ENCODE assay signal across 22 cellular contexts in the genomic region with DNA sequence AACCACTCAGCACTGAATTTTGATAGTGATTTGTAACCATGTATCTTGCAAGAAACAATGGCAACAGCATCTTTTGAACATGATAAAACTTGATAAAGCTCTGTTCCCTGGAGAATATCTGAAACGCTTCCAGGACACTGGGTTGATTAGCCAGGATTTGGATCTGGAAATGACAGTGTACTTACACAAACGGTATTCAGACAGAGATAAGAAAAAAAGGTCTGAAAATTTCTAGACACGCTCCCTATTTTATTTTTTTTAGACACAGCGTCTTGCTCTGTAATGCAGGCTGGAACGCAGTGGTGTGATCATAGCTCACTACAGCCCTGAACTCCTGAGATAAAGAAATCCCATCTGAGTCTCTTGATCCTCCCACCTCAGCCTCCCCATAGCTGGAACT.
"Had no signal": no experiment of that assay in that cellular context is flagged by ENCODE, and none has a peak within 500 bp of the region (broad histone marks: within the 10 kb centered on the region; RNA-seq: fewer than 3 reads in every experiment).

No MANE protein-coding gene starts in this region.

- H3K4me3 ChIP-seq: adrenal gland, cardiac muscle cell, gastrocnemius medialis, left ventricle myocardium inferior, pancreas, psoas muscle, right atrium auricular region, tibial artery had no signal

- ATAC-seq: activated naive CD4-positive, alpha-beta T cell treated with anti-CD3 and anti-CD28 coated beads, Interleukin-2, amount 50 U/mL, for 72 hours; activated T-helper 17 cell treated with anti-CD3 and anti-CD28 coated beads, Interleukin-2, amount 50 U/mL, for 72 hours; gastrocnemius medialis; natural killer cell treated with Interleukin-12 subunit alpha and Interleukin-12 subunit beta and Interleukin-15 and Interleukin-18, amount 100 ng/mL, for 72 hours; pancreas; psoas muscle; stimulated activated naive CD8-positive, alpha-beta T cell treated with anti-CD3 and anti-CD28 coated beads, Interleukin-15, Interleukin-2, amounts not matched to agents 100 U/mL and 50 U/mL, for 24 hours; T-cell had no signal

- H3K36me3 Mint-ChIP-seq: natural killer cell treated with Interleukin-12 subunit alpha and Interleukin-12 subunit beta and Interleukin-15 and Interleukin-18, amount 100 ng/mL, for 72 hours had no signal

- H3K27ac ChIP-seq: adrenal gland, cardiac muscle cell, gastrocnemius medialis, left ventricle myocardium inferior, neutrophil, pancreas, psoas muscle, right atrium auricular region, tibial artery had no signal

- H3K27me3 Mint-ChIP-seq: activated T-cell treated with anti-CD3 and anti-CD28 coated beads, Interleukin-2, amount 50 U/mL, for 24 hours; activated T-helper 17 cell treated with anti-CD3 and anti-CD28 coated beads, Interleukin-2, amount 50 U/mL, for 72 hours; natural killer cell treated with Interleukin-12 subunit alpha and Interleukin-12 subunit beta and Interleukin-15 and Interleukin-18, amount 100 ng/mL, for 72 hours; T-cell had no signal

- H3K27me3 ChIP-seq: adrenal gland, cardiac muscle cell, gastrocnemius medialis, neutrophil, pancreas, right atrium auricular region, tibial artery had no signal

- DNase-seq: activated CD4-positive, alpha-beta T cell treated with anti-CD3 and anti-CD28 coated beads for 1 hour; activated CD8-positive, alpha-beta memory T cell treated with anti-CD3 and anti-CD28 coated beads for 24 hours; activated CD8-positive, alpha-beta memory T cell treated with anti-CD3 and anti-CD28 coated beads, Interleukin-2, amount 50 U/mL, for 4 hours; activated T-cell treated with anti-CD3 and anti-CD28 coated beads, Interleukin-2, amount 50 U/mL, for 24 hours; gastrocnemius medialis; hippocampal formation; left ventricle myocardium inferior; mammary epithelial cell; pancreas; psoas muscle; stimulated activated CD4-positive, alpha-beta T cell treated with anti-CD3 and anti-CD28 coated beads, Interleukin-4, amount 100 ng/mL, for 24 hours; stimulated activated naive CD8-positive, alpha-beta T cell treated with anti-CD3 and anti-CD28 coated beads, Interleukin-15, Interleukin-2, amounts not matched to agents 100 U/mL and 50 U/mL, for 24 hours; T-cell; T-helper 9 cell; tibial artery had no signal

- H3K9me3 ChIP-seq: adrenal gland, gastrocnemius medialis, left ventricle myocardium inferior, neutrophil, pancreas, psoas muscle, right atrium auricular region, tibial artery had no signal

- H3K9me3 Mint-ChIP-seq: activated naive CD4-positive, alpha-beta T cell treated with anti-CD3 and anti-CD28 coated beads, Interleukin-2, amount 50 U/mL, for 72 hours; activated T-cell treated with anti-CD3 and anti-CD28 coated beads, Interleukin-2, amount 50 U/mL, for 24 hours; activated T-helper 17 cell treated with anti-CD3 and anti-CD28 coated beads, Interleukin-2, amount 50 U/mL, for 72 hours; natural killer cell treated with Interleukin-12 subunit alpha and Interleukin-12 subunit beta and Interleukin-15 and Interleukin-18, amount 100 ng/mL, for 72 hours; T-cell had no signal

- H3K36me3 ChIP-seq: adrenal gland, gastrocnemius medialis, pancreas, right atrium auricular region had no signal

- H3K4me3 Mint-ChIP-seq: activated T-cell treated with anti-CD3 and anti-CD28 coated beads, Interleukin-2, amount 50 U/mL, for 24 hours; activated T-helper 17 cell treated with anti-CD3 and anti-CD28 coated beads, Interleukin-2, amount 50 U/mL, for 72 hours; natural killer cell treated with Interleukin-12 subunit alpha and Interleukin-12 subunit beta and Interleukin-15 and Interleukin-18, amount 100 ng/mL, for 72 hours; T-cell had no signal

- H3K27ac Mint-ChIP-seq: activated naive CD4-positive, alpha-beta T cell treated with anti-CD3 and anti-CD28 coated beads, Interleukin-2, amount 50 U/mL, for 72 hours; activated T-helper 17 cell treated with anti-CD3 and anti-CD28 coated beads, Interleukin-2, amount 50 U/mL, for 72 hours; natural killer cell treated with Interleukin-12 subunit alpha and Interleukin-12 subunit beta and Interleukin-15 and Interleukin-18, amount 100 ng/mL, for 72 hours; T-cell had no signal
